In the genomic region with DNA sequence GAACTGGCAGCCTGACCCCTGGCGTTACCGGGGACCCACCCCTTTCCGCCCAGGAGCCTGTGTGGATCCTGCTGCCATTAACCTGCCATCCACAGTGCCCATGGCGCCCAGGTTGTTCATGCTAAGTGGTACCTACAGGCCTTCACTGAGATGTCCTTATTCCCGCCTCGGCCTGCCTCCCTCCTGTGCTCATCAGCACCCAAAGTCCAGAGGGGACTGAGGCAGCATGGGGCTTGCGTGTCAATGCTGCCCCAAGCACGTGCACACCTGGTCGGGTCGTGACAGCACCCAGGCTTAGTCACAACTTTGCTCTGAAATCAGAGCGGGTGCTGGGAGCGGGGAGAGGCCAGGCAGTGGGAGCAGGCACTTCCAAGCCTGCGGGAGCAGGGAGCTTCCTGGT, we compare ENCODE assay signal across 20 cellular contexts. TPM values are rescaled to one million over a fixed set of nuclear protein-coding genes. Genes with fewer than 3 reads are reported as not detected.
DNase-seq lines count a peak whose midpoint lies in the region; ATAC-seq, FAIRE-seq and TF ChIP-seq lines count a peak whose summit lies in the region.
"Had no signal": no experiment of that assay in that cellular context is flagged by ENCODE, and none has a peak within 500 bp of the region (broad histone marks: within the 10 kb centered on the region; RNA-seq: fewer than 3 reads in every experiment).

No MANE protein-coding gene starts in this region.

- H3K9me3 ChIP-seq in BLaER1 (peaks cover 24% of the 10 kb centered on the region), T-helper 17 cell (ENCODE audit: control insufficient read depth, low read length, poor library complexity, severe bottlenecking) (no peaks in the 10 kb centered on the region), HepG2 (ENCODE audit: low read length) (no peaks in the 10 kb centered on the region), spleen (peaks cover 0 to 10% (median 8%) of the 10 kb centered on the region in 8 donors)

- CTCF ChIA-PET in HepG2 (lab: Yijun Ruan, JAX; ENCODE audit: low intra/inter-chr PET ratio, low total read pairs) = no interaction called here

- ATAC-seq in T-helper 17 cell (no peak), HepG2 (no peak)
- ATAC-seq: GM12878, GM23338, HCT116 had no signal

- no peak overlapping the region for H3K4me3 Mint-ChIP-seq in T-helper 17 cell
- H3K4me3 Mint-ChIP-seq: GM23338, H9 had no signal

- DNase-seq in T-helper 17 cell (no peak), HepG2 (ENCODE audit: low spot score) (no peak), spleen (peak; percentile 77), NCI-H748 treated with DMSO at 0.1 percent for 48 hours (lab: John Stamatoyannopoulos, UW) (no peak), NCI-H146 (lab: John Stamatoyannopoulos, UW) (no peak)
- DNase-seq: CD4-positive, alpha-beta T cell; CD8-positive, alpha-beta memory T cell; DMS 273 treated with DMSO at 0.1 percent for 48 hours; DMS79; EL; GDM1; H9 had no signal

- H3K27ac ChIP-seq in BLaER1 = no peak overlapping the region
- H3K27ac ChIP-seq in HepG2 (ENCODE audit: extremely low read length, insufficient read depth, low read length) = no peak overlapping the region
- no peak overlapping the region for H3K27ac ChIP-seq in spleen
- H3K27ac ChIP-seq: BLaER1 treated with 17β-estradiol and CSF1 and Interleukin-3, amounts not matched to agents 10 nM and 100 nM had no signal

- H3K27me3 Mint-ChIP-seq in T-helper 17 cell = no peaks in the 10 kb centered on the region
- H3K27me3 Mint-ChIP-seq: B cell; CD4-positive, alpha-beta T cell had no signal

- H3K36me3 Mint-ChIP-seq in T-helper 17 cell (ENCODE audit: low read depth) = peaks cover 10% of the 10 kb centered on the region

- H3K79me2 ChIP-seq in HepG2 (ENCODE audit: insufficient read depth, low read length) = peaks cover 12% of the 10 kb centered on the region

- TF ChIP-seq RAD21 in HepG2 (CRISPR knock-in tag; IDR thresholded peaks at IDR 0.05) = no peak

- H3K4me2 ChIP-seq in BLaER1 = no peak overlapping the region
- no peak overlapping the region for H3K4me2 ChIP-seq in HepG2 (ENCODE audit: low read depth, low read length)
- H3K4me2 ChIP-seq: GM23338 had no signal

- H3K27ac Mint-ChIP-seq in T-helper 17 cell = peak overlapping the region; percentile 57
- H3K27ac Mint-ChIP-seq: GM23338, H9 had no signal

- peaks cover 23% of the 10 kb centered on the region for H3K36me3 ChIP-seq in BLaER1
- H3K36me3 ChIP-seq in HepG2 (replicated peaks in 1 of 2; ENCODE audit: control insufficient read depth in 1 of 2, insufficient read depth in 2 of 2, low read length in 2 of 2) = peaks cover 3 to 5% of the 10 kb centered on the region in 2 experiments; a peak in 1 of 5 replicates
- peaks cover 0 to 23% (median 14%) of the 10 kb centered on the region in 6 donors for H3K36me3 ChIP-seq in spleen

- POLR2A ChIA-PET in HepG2 (lab: Yijun Ruan, JAX) = no interaction called here

- no peak for FAIRE-seq in HepG2 (lab: Jason Lieb, UNC)
- FAIRE-seq: D721Med, GM12878, GM19239 had no signal

- no peak overlapping the region for H2AFZ ChIP-seq in HepG2 (ENCODE audit: low read length)
- H2AFZ ChIP-seq: GM23338 had no signal

- TF ChIP-seq EP300 in HepG2 (IDR thresholded peaks at IDR 0.05; ENCODE audit: low read depth in 2 of 2, low read length in 2 of 2) (no peak), HepG2 (CRISPR knock-in tag; IDR thresholded peaks at IDR 0.05; ENCODE audit: borderline replicate concordance) (no peak)

- TF ChIP-seq CTCF in HepG2 (CRISPR knock-in tag; IDR thresholded peaks at IDR 0.05) (no peak), spleen (IDR thresholded peaks at IDR 0.05 in 8 of 11, conservative IDR thresholded peaks at IDR 0.05 in 3 of 11) (no peak)

- intact Hi-C loops in HepG2 (cut with micrococcal nuclease; ENCODE audit: unreplicated experiment) (no loop called here), spleen (cut with DNase I; ENCODE audit: low total_unique reads) (no loop called here)

- no peak overlapping the region for H3K9ac ChIP-seq in BLaER1
- no peak overlapping the region for H3K9ac ChIP-seq in HepG2 (ENCODE audit: insufficient read depth, low read depth, low read length)
- H3K9ac ChIP-seq: BLaER1 treated with 17β-estradiol and CSF1 and Interleukin-3, amounts not matched to agents 10 nM and 100 nM had no signal

- H3K4me1 ChIP-seq in BLaER1 = peaks cover 16% of the 10 kb centered on the region
- H3K4me1 ChIP-seq in HepG2 (ENCODE audit: insufficient read depth, low read length) = peaks cover 16% of the 10 kb centered on the region
- peaks cover 14 to 40% (median 19%) of the 10 kb centered on the region in 6 donors for H3K4me1 ChIP-seq in spleen

- 94% methylated on average over 6 of the region's 13 CpGs for WGBS in HepG2 (ENCODE audit: low lambda C conversion rate)
- WGBS in spleen, 5 donors = 96 to 98% (median 98%) methylated on average over 5 to 13 of the region's 13 CpGs

- H3K27me3 ChIP-seq in BLaER1 = no peaks in the 10 kb centered on the region
- no peaks in the 10 kb centered on the region; a peak in 1 of 5 replicates for H3K27me3 ChIP-seq in HepG2 (ENCODE audit: control insufficient read depth in 1 of 2, insufficient read depth in 2 of 2, low read length in 2 of 2)
- no peaks in the 10 kb centered on the region for H3K27me3 ChIP-seq in spleen (replicated peaks in 1 of 7)
- H3K27me3 ChIP-seq: BLaER1 treated with 17β-estradiol and CSF1 and Interleukin-3, amounts not matched to agents 10 nM and 100 nM had no signal

- 0 out of 2 replicates have a peak overlapping the region, but pooled peaks have one; percentile 2 for H3K4me3 ChIP-seq in BLaER1
- H3K4me3 ChIP-seq in HepG2 (replicated peaks in 1 of 3; ENCODE audit: insufficient read depth in 1 of 3, low read depth in 2 of 3, low read length in 3 of 3) = no peak overlapping the region
- no peak overlapping the region for H3K4me3 ChIP-seq in spleen
- H3K4me3 ChIP-seq: GM12878, GM23338 had no signal

- H4K20me1 ChIP-seq in BLaER1 = no peaks in the 10 kb centered on the region
- H4K20me1 ChIP-seq in HepG2 (ENCODE audit: insufficient read depth, low read length) = no peaks in the 10 kb centered on the region
- H4K20me1 ChIP-seq: BLaER1 treated with 17β-estradiol and CSF1 and Interleukin-3, amounts not matched to agents 10 nM and 100 nM had no signal

- BruUV-seq in HepG2 (replicated peaks; lab: Mats Ljungman, UMichigan) = no TSS peak

- in situ Hi-C loops in HepG2 (cut with HindIII; ENCODE audit: extremely low pct_ligation_motif_present, low pct_unique_long_range_greater_than_20kb) = loop anchor here (5.0 kb wide), 1 partner anchor 66 kb away; no protein-coding TSS in a partner anchor

- H3K4me1 Mint-ChIP-seq in T-helper 17 cell = peaks cover 21% of the 10 kb centered on the region

- TF ChIP-seq POLR2A in HepG2 (IDR thresholded peaks at IDR 0.05; ENCODE audit: insufficient read depth in 1 of 2, low read depth in 2 of 2, low read length in 2 of 2) = no peak
- TF ChIP-seq POLR2A in spleen (IDR thresholded peaks at IDR 0.05) = no peak

TF ChIP-seq in HepG2, 621 proteins besides CTCF, POLR2A, EP300 and RAD21:
- TF ChIP-seq HMG20A (CRISPR knock-in tag; IDR thresholded peaks at IDR 0.05; ENCODE audit: borderline replicate concordance) (no peak), AGO2 (optimal IDR thresholded peaks at IDR 0.05; ENCODE audit: low read depth, low read length) (peak; percentile 54)

RNA-seq across cellular contexts. Expression of gene INTS6, which starts 3.7 kb away (rescaled TPM):
- 100 to 1,000 TPM in 1 of 2 donors, 10 to 100 TPM in 1; 92.5 to 100 TPM for total RNA-seq in T-helper 17 cell
- 38.4 and 40.3 TPM in 2 replicates for total RNA-seq in HepG2 (2016; rRNA removed; fragmentation: Illumina TruSeq; extraction: Trizol)
- 10.7 and 12.3 TPM in 2 replicates for total RNA-seq in HepG2 (2016; cell fraction: cytosol; rRNA removed; fragmentation: Illumina TruSeq; extraction: Trizol; ENCODE audit: low read depth)
- 38.6 and 40.4 TPM in 2 replicates for total RNA-seq in HepG2 (2016; cell fraction: insoluble cytoplasmic fraction; rRNA removed; fragmentation: Illumina TruSeq; extraction: Trizol)
- total RNA-seq in HepG2 (2016; cell fraction: membrane; rRNA removed; fragmentation: Illumina TruSeq; extraction: Trizol) = 16.8 and 20.9 TPM in 2 replicates
- 81.6 and 85.4 TPM in 2 replicates for total RNA-seq in HepG2 (2016; cell fraction: nucleus; rRNA removed; fragmentation: Illumina TruSeq; extraction: Trizol)
- 27.9 and 28.0 TPM in 2 replicates for polyA plus RNA-seq in HepG2 (2011; rRNA removed)
- polyA plus RNA-seq in HepG2 (2011; cell fraction: cytosol; rRNA removed) = 7.7 and 13.6 TPM in 2 replicates
- polyA plus RNA-seq in HepG2 (2011; cell fraction: nucleus; rRNA removed) = 30.7 and 36.2 TPM in 2 replicates
- 18.1 and 21.3 TPM in 2 replicates for polyA plus RNA-seq in HepG2 (2012)
- polyA plus RNA-seq in HepG2 (2016; cell fraction: cytosol; fragmentation: Illumina TruSeq; extraction: Trizol; ENCODE audit: low read depth) = 1.9 and 2.2 TPM in 2 replicates
- 24.9 and 26.1 TPM in 2 replicates for polyA plus RNA-seq in HepG2 (2016; cell fraction: insoluble cytoplasmic fraction; fragmentation: Illumina TruSeq; extraction: Trizol; ENCODE audit: low read depth)
- polyA plus RNA-seq in HepG2 (2016; cell fraction: membrane; fragmentation: Illumina TruSeq; extraction: Trizol; ENCODE audit: low read depth) = 4.1 and 5.1 TPM in 2 replicates
- polyA plus RNA-seq in HepG2 (2016; cell fraction: nucleus; fragmentation: Illumina TruSeq; extraction: Trizol; ENCODE audit: insufficient read depth, low read depth) = 44.4 and 44.5 TPM in 2 replicates
- 62.5 and 66.5 TPM in 2 replicates for polyA minus RNA-seq in HepG2 (2011; rRNA and poly(A)+ RNA removed; ENCODE audit: low replicate concordance)
- polyA minus RNA-seq in HepG2 (2011; cell fraction: cytosol; rRNA and poly(A)+ RNA removed) = 30.2 and 41.5 TPM in 2 replicates
- 252 and 263 TPM in 2 replicates for polyA minus RNA-seq in HepG2 (2011; cell fraction: nucleus; rRNA and poly(A)+ RNA removed)
- total RNA-seq in spleen = 10 to 100 TPM; 40.8 to 61.8 (median 51.0) TPM
- polyA plus RNA-seq in spleen = 1 to 10 TPM; 9.0 to 9.9 (median 9.2) TPM
